Comparison of ENCODE assay signal across 8 cellular contexts in the genomic region with DNA sequence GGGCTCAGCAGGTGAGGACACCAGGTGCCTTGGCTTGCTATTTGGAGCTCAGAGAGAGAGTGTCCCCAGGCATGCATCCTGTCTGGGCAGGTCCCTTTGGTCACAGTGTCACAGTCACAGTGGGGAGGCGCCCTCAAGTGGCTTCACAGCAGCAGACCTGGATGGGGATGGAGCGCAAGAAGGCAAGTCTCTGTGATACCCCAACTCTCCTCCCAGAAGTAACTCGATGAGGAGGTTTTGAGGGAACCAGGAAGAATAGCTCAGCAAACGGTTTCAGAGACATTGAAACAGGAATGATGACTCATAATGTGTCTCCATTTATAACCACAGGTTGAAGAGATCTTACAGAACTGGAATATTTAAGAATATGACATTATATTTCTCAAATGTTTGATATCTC.
DNase-seq lines count a peak whose midpoint lies in the region; ATAC-seq lines count a peak whose summit lies in the region.

No MANE protein-coding gene starts in this region.

- H3K27me3 Mint-ChIP-seq in activated T-helper 1 cell treated with anti-CD3 and anti-CD28 coated beads, Interleukin-12 subunit alpha, Interleukin-12 subunit beta, Interleukin-2, Interleukin-4 antibody, amounts not matched to agents 30 ng/mL and 10 ng/mL and 1 ng/mL, durations not matched to agents 14 hours and 24 hours and 36 hours (ENCODE audit: insufficient read depth), result peaks cover 29% of the 10 kb centered on the region

- DNase-seq in DMS153 (lab: John Stamatoyannopoulos, UW) (peak; percentile 5), DMS153 treated with DMSO at 0.1 percent for 48 hours (lab: John Stamatoyannopoulos, UW; ENCODE audit: unreplicated experiment) (no peak), HuH-7.5 (ENCODE audit: low spot score) (peak; percentile 60), left ventricle myocardium superior (peak; percentile 45)
- DNase-seq in activated T-helper 1 cell treated with anti-CD3 and anti-CD28 coated beads, Interleukin-12 subunit alpha, Interleukin-12 subunit beta, Interleukin-2, Interleukin-4 antibody, amounts not matched to agents 30 ng/mL and 10 ng/mL and 1 ng/mL, durations not matched to agents 14 hours and 24 hours and 36 hours (ENCODE audit: low spot score), result peak; percentile 19
- DNase-seq in stimulated activated CD8-positive, alpha-beta memory T cell treated with anti-CD3 and anti-CD28 coated beads, Interleukin-7, amount 100 ng/mL, for 48 hours (ENCODE audit: extremely low read depth in 1 of 2, low read depth in 1 of 2), result peak; percentile 10 to 25

- H3K36me3 Mint-ChIP-seq in activated T-helper 1 cell treated with anti-CD3 and anti-CD28 coated beads, Interleukin-12 subunit alpha, Interleukin-12 subunit beta, Interleukin-2, Interleukin-4 antibody, amounts not matched to agents 30 ng/mL and 10 ng/mL and 1 ng/mL, durations not matched to agents 14 hours and 24 hours and 36 hours (ENCODE audit: low read depth), result no peaks in the 10 kb centered on the region

- no peak overlapping the region for H3K27ac Mint-ChIP-seq in activated T-helper 1 cell treated with anti-CD3 and anti-CD28 coated beads, Interleukin-12 subunit alpha, Interleukin-12 subunit beta, Interleukin-2, Interleukin-4 antibody, amounts not matched to agents 30 ng/mL and 10 ng/mL and 1 ng/mL, durations not matched to agents 14 hours and 24 hours and 36 hours

- intact Hi-C loops in activated T-helper 1 cell treated with anti-CD3 and anti-CD28 coated beads, Interleukin-12 subunit alpha, Interleukin-12 subunit beta, Interleukin-2, Interleukin-4 antibody, amounts not matched to agents 30 ng/mL and 10 ng/mL and 1 ng/mL, durations not matched to agents 14 hours and 24 hours and 36 hours (cut with micrococcal nuclease), result loop anchor here (1.0 kb wide), 1 partner anchor 132 kb away; no protein-coding TSS in a partner anchor
- intact Hi-C loops in left ventricle myocardium superior (cut with micrococcal nuclease), result no loop called here

- peaks cover 8% of the 10 kb centered on the region for H3K4me1 Mint-ChIP-seq in activated T-helper 1 cell treated with anti-CD3 and anti-CD28 coated beads, Interleukin-12 subunit alpha, Interleukin-12 subunit beta, Interleukin-2, Interleukin-4 antibody, amounts not matched to agents 30 ng/mL and 10 ng/mL and 1 ng/mL, durations not matched to agents 14 hours and 24 hours and 36 hours (ENCODE audit: low read depth)

- no peaks in the 10 kb centered on the region for H3K9me3 Mint-ChIP-seq in activated T-helper 1 cell treated with anti-CD3 and anti-CD28 coated beads, Interleukin-12 subunit alpha, Interleukin-12 subunit beta, Interleukin-2, Interleukin-4 antibody, amounts not matched to agents 30 ng/mL and 10 ng/mL and 1 ng/mL, durations not matched to agents 14 hours and 24 hours and 36 hours

- ATAC-seq in GM21529 (IDR thresholded peaks at IDR 0.05; ENCODE audit: unreplicated experiment) (peak; percentile 79), left ventricle myocardium superior (peak; percentile 75), GM19463 (IDR thresholded peaks at IDR 0.05; ENCODE audit: unreplicated experiment) (no peak)

- H3K4me3 Mint-ChIP-seq in activated T-helper 1 cell treated with anti-CD3 and anti-CD28 coated beads, Interleukin-12 subunit alpha, Interleukin-12 subunit beta, Interleukin-2, Interleukin-4 antibody, amounts not matched to agents 30 ng/mL and 10 ng/mL and 1 ng/mL, durations not matched to agents 14 hours and 24 hours and 36 hours, result no peak overlapping the region
